Comparison of ENCODE assay signal across 1 cellular context in genomic region chr19:48338802-48339660, GRCh38.
A peak's percentile ranks its signal among the peaks of the same experiment; 100 is the strongest.
TF ChIP-seq lines count a peak whose summit lies in the region.

No MANE protein-coding gene starts in this region.

TF ChIP-seq in HepG2, 621 proteins besides CTCF, POLR2A, EP300 and RAD21:
- TF ChIP-seq ZNF232 (CRISPR knock-in tag; IDR thresholded peaks at IDR 0.05; ENCODE audit: borderline replicate concordance) (no peak), STAG1 (CRISPR knock-in tag; IDR thresholded peaks at IDR 0.05) (peak; percentile 37; the same call in 1 of the 2 replicates)
